ENCODE assay signal across 13 cellular contexts in genomic region chr9:70403166-70403565, GRCh38. TPM values are rescaled to one million over a fixed set of nuclear protein-coding genes. Genes with fewer than 3 reads are reported as not detected.
DNase-seq lines count a peak whose midpoint lies in the region; ATAC-seq and TF ChIP-seq lines count a peak whose summit lies in the region.
"Had no signal": no experiment of that assay in that cellular context is flagged by ENCODE, and none has a peak within 500 bp of the region (broad histone marks: within the 10 kb centered on the region; RNA-seq: fewer than 3 reads in every experiment).

No MANE protein-coding gene starts in this region.

- no peaks in the 10 kb centered on the region for H3K9me3 ChIP-seq in body of pancreas
- no peaks in the 10 kb centered on the region for H3K9me3 ChIP-seq in muscle layer of duodenum (ENCODE audit: control insufficient read depth in 1 of 2, low read length in 2 of 2)
- no peaks in the 10 kb centered on the region for H3K9me3 ChIP-seq in transverse colon
- no peaks in the 10 kb centered on the region for H3K9me3 ChIP-seq in lower lobe of right lung

- H3K4me1 ChIP-seq in body of pancreas (peaks cover 96% of the 10 kb centered on the region), muscle layer of duodenum (ENCODE audit: control insufficient read depth in 1 of 2, insufficient read depth in 2 of 2, low read length in 2 of 2) (peaks cover 30 to 92% of the 10 kb centered on the region in 2 donors), transverse colon (peaks cover 59 to 98% (median 80%) of the 10 kb centered on the region in 4 donors), lower lobe of right lung (peaks cover 100% of the 10 kb centered on the region)

- intact Hi-C loops in body of pancreas (cut with DNase I) (loop anchor here (10.0 kb wide), 1 partner anchor 58 kb away; no protein-coding TSS in a partner anchor), transverse colon (cut with DNase I; ENCODE audit: low total_unique reads) (no loop called here), lower lobe of right lung (cut with DNase I) (loop anchor here (10.0 kb wide), 2 partner anchors 48 to 202 kb away; no protein-coding TSS in a partner anchor)

- 44 to 56% methylated on average over 2 of the region's 2 CpGs for WGBS in body of pancreas, 2 donors
- WGBS in transverse colon (ENCODE audit: low coverage in 1 of 2), 2 donors, result 29 to 83% methylated on average over 1 to 2 of the region's 2 CpGs

- H3K27me3 ChIP-seq in body of pancreas, result no peaks in the 10 kb centered on the region
- no peaks in the 10 kb centered on the region for H3K27me3 ChIP-seq in muscle layer of duodenum (ENCODE audit: low read depth, low read length)
- H3K27me3 ChIP-seq in transverse colon, result no peaks in the 10 kb centered on the region
- no peaks in the 10 kb centered on the region for H3K27me3 ChIP-seq in lower lobe of right lung (ENCODE audit: low read depth)

- H3K27me3 Mint-ChIP-seq in activated naive CD4-positive, alpha-beta T cell treated with anti-CD3 and anti-CD28 coated beads, Interleukin-2, amount 50 U/mL, for 24 hours, result no peaks in the 10 kb centered on the region

- no peak for TF ChIP-seq EP300 in transverse colon (IDR thresholded peaks at IDR 0.05; ENCODE audit: low read depth)

- peak overlapping the region; percentile 76 for H3K27ac Mint-ChIP-seq in activated naive CD4-positive, alpha-beta T cell treated with anti-CD3 and anti-CD28 coated beads, Interleukin-2, amount 50 U/mL, for 24 hours

- DNase-seq in activated naive CD4-positive, alpha-beta T cell (lab: John Stamatoyannopoulos, UW), result no peak
- DNase-seq in body of pancreas (no peak), transverse colon (no peak), cerebellum (ENCODE audit: low spot score) (no peak), lower lobe of right lung (no peak)
- DNase-seq: erythroblast; NCI-H2227 treated with DMSO at 0.1 percent for 48 hours; stimulated activated CD4-positive, alpha-beta T cell treated with anti-CD3 and anti-CD28 coated beads, Interleukin-15, amount 100 ng/mL, for 24 hours had no signal

- in situ Hi-C loops in transverse colon (cut with MboI; ENCODE audit: low pct_ligation_motif_present in 1 of 4, low pct_unique_long_range_greater_than_20kb in 1 of 4, low sequenced_read_pairs in 3 of 4), result loop anchor here in 3 of 4 donors (10.0 kb wide), 3 partner anchors 58 to 192 kb away; no protein-coding TSS in a partner anchor

- H3K36me3 ChIP-seq in body of pancreas (replicated peaks in 1 of 2; ENCODE audit: insufficient read depth in 1 of 2, low read depth in 2 of 2), result no peaks in the 10 kb centered on the region
- H3K36me3 ChIP-seq in muscle layer of duodenum (ENCODE audit: control insufficient read depth in 1 of 2, insufficient read depth in 2 of 2, low read length in 2 of 2), result peaks cover 0 to 7% of the 10 kb centered on the region in 2 donors
- H3K36me3 ChIP-seq in transverse colon, result no peaks in the 10 kb centered on the region
- H3K36me3 ChIP-seq in lower lobe of right lung, result peaks cover 3% of the 10 kb centered on the region

- no peak overlapping the region for H3K4me3 Mint-ChIP-seq in activated naive CD4-positive, alpha-beta T cell treated with anti-CD3 and anti-CD28 coated beads, Interleukin-2, amount 50 U/mL, for 24 hours
- H3K4me3 Mint-ChIP-seq: nephron had no signal

- H3K9me3 Mint-ChIP-seq in activated naive CD4-positive, alpha-beta T cell treated with anti-CD3 and anti-CD28 coated beads, Interleukin-2, amount 50 U/mL, for 24 hours, result no peaks in the 10 kb centered on the region
- H3K9me3 Mint-ChIP-seq: nephron had no signal

- H3K4me1 Mint-ChIP-seq in activated naive CD4-positive, alpha-beta T cell treated with anti-CD3 and anti-CD28 coated beads, Interleukin-2, amount 50 U/mL, for 24 hours, result peaks cover 86% of the 10 kb centered on the region

- ATAC-seq in body of pancreas (no peak), GM18517 (IDR thresholded peaks at IDR 0.05; ENCODE audit: unreplicated experiment) (no peak), lower lobe of right lung (no peak)
- ATAC-seq: Panc1 had no signal

- H3K27ac ChIP-seq in body of pancreas (peak overlapping the region in 3 of 4 donors; percentile 22 to 68 (median 48)), muscle layer of duodenum (ENCODE audit: low read length) (peak overlapping the region; percentile 72), transverse colon (peak overlapping the region; percentile 81 to 86 (median 82)), lower lobe of right lung (no peak overlapping the region)

- TF ChIP-seq POLR2A in body of pancreas (IDR thresholded peaks at IDR 0.05) (no peak), transverse colon (IDR thresholded peaks at IDR 0.05) (no peak)

- no peak for TF ChIP-seq CTCF in body of pancreas (IDR thresholded peaks at IDR 0.05)
- no peak for TF ChIP-seq CTCF in transverse colon (IDR thresholded peaks at IDR 0.05)
- no peak for TF ChIP-seq CTCF in lower lobe of right lung (IDR thresholded peaks at IDR 0.05)

- peaks cover 2% of the 10 kb centered on the region for H3K36me3 Mint-ChIP-seq in activated naive CD4-positive, alpha-beta T cell treated with anti-CD3 and anti-CD28 coated beads, Interleukin-2, amount 50 U/mL, for 24 hours

- H3K4me3 ChIP-seq in body of pancreas, result no peak overlapping the region
- no peak overlapping the region for H3K4me3 ChIP-seq in muscle layer of duodenum (ENCODE audit: low read depth in 1 of 2, low read length in 2 of 2)
- no peak overlapping the region for H3K4me3 ChIP-seq in transverse colon
- H3K4me3 ChIP-seq in lower lobe of right lung, result no peak overlapping the region

RNA-seq across cellular contexts. Expression of gene KLF9, which starts 11.3 kb away (rescaled TPM):
- total RNA-seq in body of pancreas (10 to 100 TPM; 38.1 to 63.6 TPM), transverse colon (100 to 1,000 TPM in 1 of 4 donors, 10 to 100 TPM in 3; 60.3 to 111 (median 82.9) TPM), cerebellum (2.8 TPM), lower lobe of right lung (76.9 TPM)

Comparison
In these comparisons a context has a peak if more than half of its experiments do, and no peak if none do; other contexts are left out.
1. RNA of gene KLF9, which starts 11.3 kb away (total RNA-seq): 60.3 to 111 TPM in transverse colon, 76.9 TPM in lower lobe of right lung (single experiment) and 38.1 to 63.6 TPM in body of pancreas; 2.8 TPM in cerebellum (single experiment); every median in the first group is over 10 times any median in the second.